Comparison of ENCODE assay signal across 25 cellular contexts in the genomic region with DNA sequence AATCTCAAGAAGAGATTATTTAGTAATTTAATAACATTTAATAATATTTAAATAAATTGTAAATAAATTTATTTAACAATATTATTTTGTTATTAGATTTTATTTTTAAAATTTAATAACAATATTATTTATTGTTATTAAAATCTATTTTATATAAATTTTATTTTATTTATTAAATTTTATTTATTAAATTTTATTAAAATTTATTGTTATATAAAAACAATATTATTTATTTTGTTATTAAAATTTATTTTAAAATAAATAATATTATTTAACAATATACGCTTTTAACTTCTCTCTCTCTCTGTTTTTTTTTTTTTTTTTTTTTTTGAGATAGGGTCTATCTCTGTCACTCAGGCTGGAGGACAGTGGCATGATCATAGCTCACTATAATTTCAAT.
"Had no signal": no experiment of that assay in that cellular context is flagged by ENCODE, and none has a peak within 500 bp of the region (broad histone marks: within the 10 kb centered on the region; RNA-seq: fewer than 3 reads in every experiment).

No MANE protein-coding gene starts in this region.

- H3K4me3 ChIP-seq: gastrocnemius medialis, heart left ventricle, hepatocyte, lower lobe of right lung, mucosa of descending colon, right lobe of liver, smooth muscle cell, suprapubic skin, transverse colon, upper lobe of right lung, uterus had no signal

- ATAC-seq: effector memory CD8-positive, alpha-beta T cell; gastrocnemius medialis; heart left ventricle; left ventricle myocardium superior; lower lobe of right lung; mucosa of descending colon; natural killer cell treated with Interleukin-12 subunit alpha and Interleukin-12 subunit beta and Interleukin-15 and Interleukin-18, amount 100 ng/mL, for 72 hours; right lobe of liver; stimulated activated naive CD8-positive, alpha-beta T cell treated with anti-CD3 and anti-CD28 coated beads, Interleukin-15, amount 100 ng/mL, for 72 hours; upper lobe of right lung had no signal

- H3K27ac ChIP-seq: gastrocnemius medialis, heart left ventricle, hepatocyte, lower lobe of right lung, neutrophil, parathyroid adenoma, right lobe of liver, suprapubic skin, transverse colon, upper lobe of right lung, uterus had no signal

- H3K9me3 ChIP-seq: gastrocnemius medialis, lower lobe of right lung, neutrophil, right lobe of liver, suprapubic skin, transverse colon, upper lobe of right lung, uterus had no signal

- DNase-seq: cortex of kidney; effector memory CD8-positive, alpha-beta T cell; gastrocnemius medialis; heart left ventricle; islet precursor cell; left ventricle myocardium superior; lower lobe of right lung; mucosa of descending colon; naive B cell; right lobe of liver; stimulated activated CD4-positive, alpha-beta T cell treated with anti-CD3 and anti-CD28 coated beads, Interleukin-12 subunit alpha, Interleukin-12 subunit beta, amount 100 ng/mL, for 4 hours; stimulated activated CD4-positive, alpha-beta T cell treated with anti-CD3 and anti-CD28 coated beads, Interleukin-1b, Interleukin-23, amount 100 ng/mL, for 48 hours; stimulated activated CD4-positive, alpha-beta T cell treated with anti-CD3 and anti-CD28 coated beads, Interleukin-4, amount 100 ng/mL, for 1 hour; stimulated activated CD8-positive, alpha-beta memory T cell treated with anti-CD3 and anti-CD28 coated beads, Interleukin-4, amount 100 ng/mL, for 48 hours; stimulated activated naive CD4-positive, alpha-beta T cell; stimulated activated naive CD8-positive, alpha-beta T cell treated with anti-CD3 and anti-CD28 coated beads, Interleukin-15, amount 100 ng/mL, for 72 hours; transverse colon; upper lobe of right lung; uterus had no signal

- H3K4me1 ChIP-seq: gastrocnemius medialis, heart left ventricle, lower lobe of right lung, parathyroid adenoma, right lobe of liver, suprapubic skin, transverse colon, upper lobe of right lung, uterus had no signal

- H3K27me3 ChIP-seq: gastrocnemius medialis, heart left ventricle, hepatocyte, neutrophil, right lobe of liver, suprapubic skin, transverse colon, upper lobe of right lung, uterus had no signal

- H3K36me3 ChIP-seq: gastrocnemius medialis, heart left ventricle, lower lobe of right lung, neutrophil, right lobe of liver, suprapubic skin, transverse colon, upper lobe of right lung, uterus had no signal
